ENCODE assay signal across 1 cellular context in genomic region chr21:26965091-26965566, GRCh38.
TF ChIP-seq lines count a peak whose summit lies in the region.

No MANE protein-coding gene starts in this region.

TF ChIP-seq in GM23338, 12 proteins besides CTCF, POLR2A, EP300 and RAD21 (continued from another document):
- TF ChIP-seq, protein P1, sequence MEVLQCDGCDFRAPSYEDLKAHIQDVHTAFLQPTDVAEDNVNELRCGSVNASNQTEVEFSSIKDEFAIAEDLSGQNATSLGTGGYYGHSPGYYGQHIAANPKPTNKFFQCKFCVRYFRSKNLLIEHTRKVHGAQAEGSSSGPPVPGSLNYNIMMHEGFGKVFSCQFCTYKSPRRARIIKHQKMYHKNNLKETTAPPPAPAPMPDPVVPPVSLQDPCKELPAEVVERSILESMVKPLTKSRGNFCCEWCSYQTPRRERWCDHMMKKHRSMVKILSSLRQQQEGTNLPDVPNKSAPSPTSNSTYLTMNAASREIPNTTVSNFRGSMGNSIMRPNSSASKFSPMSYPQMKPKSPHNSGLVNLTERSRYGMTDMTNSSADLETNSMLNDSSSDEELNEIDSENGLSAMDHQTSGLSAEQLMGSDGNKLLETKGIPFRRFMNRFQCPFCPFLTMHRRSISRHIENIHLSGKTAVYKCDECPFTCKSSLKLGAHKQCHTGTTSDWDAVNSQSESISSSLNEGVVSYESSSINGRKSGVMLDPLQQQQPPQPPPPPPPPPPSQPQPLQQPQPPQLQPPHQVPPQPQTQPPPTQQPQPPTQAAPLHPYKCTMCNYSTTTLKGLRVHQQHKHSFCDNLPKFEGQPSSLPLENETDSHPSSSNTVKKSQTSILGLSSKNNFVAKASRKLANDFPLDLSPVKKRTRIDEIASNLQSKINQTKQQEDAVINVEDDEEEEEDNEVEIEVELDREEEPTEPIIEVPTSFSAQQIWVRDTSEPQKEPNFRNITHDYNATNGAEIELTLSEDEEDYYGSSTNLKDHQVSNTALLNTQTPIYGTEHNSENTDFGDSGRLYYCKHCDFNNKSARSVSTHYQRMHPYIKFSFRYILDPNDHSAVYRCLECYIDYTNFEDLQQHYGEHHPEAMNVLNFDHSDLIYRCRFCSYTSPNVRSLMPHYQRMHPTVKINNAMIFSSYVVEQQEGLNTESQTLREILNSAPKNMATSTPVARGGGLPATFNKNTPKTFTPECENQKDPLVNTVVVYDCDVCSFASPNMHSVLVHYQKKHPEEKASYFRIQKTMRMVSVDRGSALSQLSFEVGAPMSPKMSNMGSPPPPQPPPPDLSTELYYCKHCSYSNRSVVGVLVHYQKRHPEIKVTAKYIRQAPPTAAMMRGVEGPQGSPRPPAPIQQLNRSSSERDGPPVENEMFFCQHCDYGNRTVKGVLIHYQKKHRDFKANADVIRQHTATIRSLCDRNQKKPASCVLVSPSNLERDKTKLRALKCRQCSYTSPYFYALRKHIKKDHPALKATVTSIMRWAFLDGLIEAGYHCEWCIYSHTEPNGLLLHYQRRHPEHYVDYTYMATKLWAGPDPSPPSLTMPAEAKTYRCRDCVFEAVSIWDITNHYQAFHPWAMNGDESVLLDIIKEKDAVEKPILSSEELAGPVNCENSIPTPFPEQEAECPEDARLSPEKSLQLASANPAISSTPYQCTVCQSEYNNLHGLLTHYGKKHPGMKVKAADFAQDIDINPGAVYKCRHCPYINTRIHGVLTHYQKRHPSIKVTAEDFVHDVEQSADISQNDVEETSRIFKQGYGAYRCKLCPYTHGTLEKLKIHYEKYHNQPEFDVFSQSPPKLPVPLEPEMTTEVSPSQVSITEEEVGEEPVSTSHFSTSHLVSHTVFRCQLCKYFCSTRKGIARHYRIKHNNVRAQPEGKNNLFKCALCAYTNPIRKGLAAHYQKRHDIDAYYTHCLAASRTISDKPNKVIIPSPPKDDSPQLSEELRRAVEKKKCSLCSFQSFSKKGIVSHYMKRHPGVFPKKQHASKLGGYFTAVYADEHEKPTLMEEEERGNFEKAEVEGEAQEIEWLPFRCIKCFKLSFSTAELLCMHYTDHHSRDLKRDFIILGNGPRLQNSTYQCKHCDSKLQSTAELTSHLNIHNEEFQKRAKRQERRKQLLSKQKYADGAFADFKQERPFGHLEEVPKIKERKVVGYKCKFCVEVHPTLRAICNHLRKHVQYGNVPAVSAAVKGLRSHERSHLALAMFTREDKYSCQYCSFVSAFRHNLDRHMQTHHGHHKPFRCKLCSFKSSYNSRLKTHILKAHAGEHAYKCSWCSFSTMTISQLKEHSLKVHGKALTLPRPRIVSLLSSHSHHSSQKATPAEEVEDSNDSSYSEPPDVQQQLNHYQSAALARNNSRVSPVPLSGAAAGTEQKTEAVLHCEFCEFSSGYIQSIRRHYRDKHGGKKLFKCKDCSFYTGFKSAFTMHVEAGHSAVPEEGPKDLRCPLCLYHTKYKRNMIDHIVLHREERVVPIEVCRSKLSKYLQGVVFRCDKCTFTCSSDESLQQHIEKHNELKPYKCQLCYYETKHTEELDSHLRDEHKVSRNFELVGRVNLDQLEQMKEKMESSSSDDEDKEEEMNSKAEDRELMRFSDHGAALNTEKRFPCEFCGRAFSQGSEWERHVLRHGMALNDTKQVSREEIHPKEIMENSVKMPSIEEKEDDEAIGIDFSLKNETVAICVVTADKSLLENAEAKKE (CRISPR knock-in tag; IDR thresholded peaks at IDR 0.05), result no peak
- TF ChIP-seq JUNB (IDR thresholded peaks at IDR 0.05; ENCODE audit: unreplicated experiment) (no peak), CREB1 (CRISPR knock-in tag; IDR thresholded peaks at IDR 0.05; ENCODE audit: low read depth) (no peak), EZH2phosphoT487 (IDR thresholded peaks at IDR 0.05; ENCODE audit: unreplicated experiment) (no peak), NANOG (IDR thresholded peaks at IDR 0.05; ENCODE audit: borderline replicate concordance) (no peak)
